Comparison of ENCODE assay signal across 8 cellular contexts in genomic region chr16:66935319-66936011, GRCh38. TPM values are rescaled to one million over a fixed set of nuclear protein-coding genes. Genes with fewer than 3 reads are reported as not detected.
DNase-seq lines count a peak whose midpoint lies in the region; ATAC-seq and TF ChIP-seq lines count a peak whose summit lies in the region.

A gene with protein sequence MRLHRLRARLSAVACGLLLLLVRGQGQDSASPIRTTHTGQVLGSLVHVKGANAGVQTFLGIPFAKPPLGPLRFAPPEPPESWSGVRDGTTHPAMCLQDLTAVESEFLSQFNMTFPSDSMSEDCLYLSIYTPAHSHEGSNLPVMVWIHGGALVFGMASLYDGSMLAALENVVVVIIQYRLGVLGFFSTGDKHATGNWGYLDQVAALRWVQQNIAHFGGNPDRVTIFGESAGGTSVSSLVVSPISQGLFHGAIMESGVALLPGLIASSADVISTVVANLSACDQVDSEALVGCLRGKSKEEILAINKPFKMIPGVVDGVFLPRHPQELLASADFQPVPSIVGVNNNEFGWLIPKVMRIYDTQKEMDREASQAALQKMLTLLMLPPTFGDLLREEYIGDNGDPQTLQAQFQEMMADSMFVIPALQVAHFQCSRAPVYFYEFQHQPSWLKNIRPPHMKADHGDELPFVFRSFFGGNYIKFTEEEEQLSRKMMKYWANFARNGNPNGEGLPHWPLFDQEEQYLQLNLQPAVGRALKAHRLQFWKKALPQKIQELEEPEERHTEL (plus strand): TSS chr16:66935516. CDS start chr16:66935636, 120 bp downstream.

- H3K36me3 Mint-ChIP-seq in activated naive CD8-positive, alpha-beta T cell treated with anti-CD3 and anti-CD28 coated beads, Interleukin-2, amount 10 ng/mL, durations not matched to agents 7 days and 5 days: peaks cover 14% of the 10 kb centered on the region

- 18 to 25% methylated on average over 44 of the region's 44 CpGs for WGBS in heart right ventricle, 2 donors

- H3K4me1 Mint-ChIP-seq in activated naive CD8-positive, alpha-beta T cell treated with anti-CD3 and anti-CD28 coated beads, Interleukin-2, amount 10 ng/mL, durations not matched to agents 7 days and 5 days: peaks cover 34% of the 10 kb centered on the region

- H3K4me3 ChIP-seq in HEK293 (ENCODE audit: low read depth, low read length) (peak within 1 kb of the TSS; percentile 83), heart right ventricle (peak within 1 kb of the TSS; percentile 62 to 99 (median 86))

- H3K27me3 Mint-ChIP-seq in activated naive CD8-positive, alpha-beta T cell treated with anti-CD3 and anti-CD28 coated beads, Interleukin-2, amount 10 ng/mL, durations not matched to agents 7 days and 5 days: no peaks in the 10 kb centered on the region

- peak within 1 kb of the TSS; percentile 96 for H3K27ac Mint-ChIP-seq in activated naive CD8-positive, alpha-beta T cell treated with anti-CD3 and anti-CD28 coated beads, Interleukin-2, amount 10 ng/mL, durations not matched to agents 7 days and 5 days

- intact Hi-C loops in heart right ventricle (cut with DNase I) (no loop called here), posterior vena cava (cut with DNase I) (no loop called here)

- no peaks in the 10 kb centered on the region for H3K27me3 ChIP-seq in heart right ventricle

- CTCF ChIA-PET in HEK293 (lab: Yijun Ruan, JAX): interaction anchor here (0.6 kb wide), 1 partner anchor 12 kb away, joined by 3 read pairs; no protein-coding TSS in a partner anchor

- H3K27ac ChIP-seq in HEK293 (ENCODE audit: extremely low read depth, low read depth, low read length) (peak within 1 kb of the TSS; percentile 72), heart right ventricle (peak within 1 kb of the TSS; percentile 83 to 99 (median 95))

- H3K9me3 Mint-ChIP-seq in activated naive CD8-positive, alpha-beta T cell treated with anti-CD3 and anti-CD28 coated beads, Interleukin-2, amount 10 ng/mL, durations not matched to agents 7 days and 5 days: no peaks in the 10 kb centered on the region

- H3K4me1 ChIP-seq in HEK293 (ENCODE audit: control insufficient read depth, insufficient read depth, low read length): peaks cover 2% of the 10 kb centered on the region; the same call in 1 of the 2 replicates
- peaks cover 21 to 51% (median 42%) of the 10 kb centered on the region in 9 donors for H3K4me1 ChIP-seq in heart right ventricle

- no peak for ATAC-seq in activated naive CD8-positive, alpha-beta T cell treated with anti-CD3 and anti-CD28 coated beads, Interleukin-2, amount 10 ng/mL, durations not matched to agents 7 days and 5 days (ENCODE audit: low read depth)
- ATAC-seq in heart right ventricle: peak; percentile 44 to 67 (median 64)
- no peak for ATAC-seq in GM18498 (IDR thresholded peaks at IDR 0.05; ENCODE audit: unreplicated experiment)
- ATAC-seq in HG02759 (IDR thresholded peaks at IDR 0.05; ENCODE audit: unreplicated experiment): no peak

- POLR2A ChIA-PET in HEK293 (lab: Yijun Ruan, JAX): interaction anchor here (1.7 kb wide), 1 partner anchor 9 kb away, joined by 7 read pairs; no protein-coding TSS in a partner anchor
- POLR2A ChIA-PET in activated naive CD8-positive, alpha-beta T cell treated with anti-CD3 and anti-CD28 coated beads, Interleukin-2, amount 10 ng/mL, durations not matched to agents 7 days and 5 days (lab: Charles Lee): no interaction called here

- H3K4me3 Mint-ChIP-seq in activated naive CD8-positive, alpha-beta T cell treated with anti-CD3 and anti-CD28 coated beads, Interleukin-2, amount 10 ng/mL, durations not matched to agents 7 days and 5 days: peak within 1 kb of the TSS; percentile 97

- TF ChIP-seq CTCF in HEK293 (tag by site-specific recombination; IDR thresholded peaks at IDR 0.05) (no peak), heart right ventricle (IDR thresholded peaks at IDR 0.05) (no peak)

- H3K9me3 ChIP-seq in HEK293 (ENCODE audit: control insufficient read depth, insufficient read depth, low read depth, low read length) (no peaks in the 10 kb centered on the region), heart right ventricle (no peaks in the 10 kb centered on the region)

- H3K36me3 ChIP-seq in HEK293 (ENCODE audit: control insufficient read depth in 2 of 2, insufficient read depth in 1 of 2, low read length in 2 of 2) (peaks cover 4 to 52% of the 10 kb centered on the region in 2 experiments; a peak in 2 of 3 replicates), heart right ventricle (peaks cover 0 to 61% (median 11%) of the 10 kb centered on the region in 9 donors)

- peak; percentile 85 for DNase-seq in 8988T
- no peak for DNase-seq in activated naive CD8-positive, alpha-beta T cell treated with anti-CD3 and anti-CD28 coated beads, Interleukin-2, amount 10 ng/mL, durations not matched to agents 7 days and 5 days
- DNase-seq in heart right ventricle: peak; percentile 49 to 58
- no peak for DNase-seq in posterior vena cava (ENCODE audit: low spot score)
- DNase-seq in hippocampal formation (lab: John Stamatoyannopoulos, UW): no peak

TF ChIP-seq in HEK293, 187 proteins besides CTCF, POLR2A, EP300 and RAD21 (continues in another document):
- no peak for TF ChIP-seq ZNF791 (tag by site-specific recombination; IDR thresholded peaks at IDR 0.05)
- no peak for TF ChIP-seq ZNF280C (tag by site-specific recombination; IDR thresholded peaks at IDR 0.05)
- TF ChIP-seq ZFP37 (tag by site-specific recombination; IDR thresholded peaks at IDR 0.05): no peak
- TF ChIP-seq ZNF174 (tag by site-specific recombination; IDR thresholded peaks at IDR 0.05): no peak
- no peak for TF ChIP-seq ZNF341 (tag by site-specific recombination; IDR thresholded peaks at IDR 0.05; ENCODE audit: low read depth)
- no peak for TF ChIP-seq ZNF692 (tag by site-specific recombination; IDR thresholded peaks at IDR 0.05)
- TF ChIP-seq SP2 (tag by site-specific recombination; IDR thresholded peaks at IDR 0.05): 0 out of 2 replicates have a peak, but pooled peaks have one; percentile 19
- TF ChIP-seq ZBTB20 (tag by site-specific recombination; IDR thresholded peaks at IDR 0.05): no peak
- TF ChIP-seq ZNF112 (tag by site-specific recombination; IDR thresholded peaks at IDR 0.05): no peak
- peak; percentile 69 for TF ChIP-seq PRDM10 (tag by site-specific recombination; IDR thresholded peaks at IDR 0.05)
- TF ChIP-seq ZNF133 (tag by site-specific recombination; IDR thresholded peaks at IDR 0.05): no peak
- peak; percentile 40 for TF ChIP-seq KLF1 (tag by site-specific recombination; IDR thresholded peaks at IDR 0.05)

RNA-seq across cellular contexts. Expression of the gene that starts here (rescaled TPM):
- 10 to 100 TPM; 45.4 to 46.4 TPM for total RNA-seq in activated naive CD8-positive, alpha-beta T cell treated with anti-CD3 and anti-CD28 coated beads, Interleukin-2, amount 10 ng/mL, durations not matched to agents 7 days and 5 days
- total RNA-seq in heart right ventricle: 100 to 1,000 TPM in 3 of 10 donors, 10 to 100 TPM in 7; 56.1 to 194 (median 81.5) TPM
- polyA plus RNA-seq in heart right ventricle: 100 to 1,000 TPM in 1 of 2 donors, 10 to 100 TPM in 1; 25.1 to 145 TPM
- 10 to 100 TPM; 26.7 to 31.3 TPM for total RNA-seq in posterior vena cava

Comparison
In these comparisons a context has a peak if more than half of its experiments do, and no peak if none do; other contexts are left out.
1. DNase-seq: peak in 8988T (single experiment) and heart right ventricle (2 of 2); none in activated naive CD8-positive, alpha-beta T cell treated with anti-CD3 and anti-CD28 coated beads, Interleukin-2, amount 10 ng/mL, durations not matched to agents 7 days and 5 days (single experiment), posterior vena cava (single experiment) and hippocampal formation (0 of 2).
2. ATAC-seq: peak in heart right ventricle (8 of 8); none in activated naive CD8-positive, alpha-beta T cell treated with anti-CD3 and anti-CD28 coated beads, Interleukin-2, amount 10 ng/mL, durations not matched to agents 7 days and 5 days (single experiment), GM18498 (single experiment) and HG02759 (single experiment).